ENCODE assay signal across 1 cellular context in genomic region chr17:38617967-38618760, GRCh38.
TF ChIP-seq lines count a peak whose summit lies in the region.

No MANE protein-coding gene starts in this region.

TF ChIP-seq in HepG2, 621 proteins besides CTCF, POLR2A, EP300 and RAD21 (continued from another document and continues in another):
- no peak for TF ChIP-seq RCOR2 (CRISPR knock-in tag; IDR thresholded peaks at IDR 0.05)
- TF ChIP-seq ZNF326 (CRISPR knock-in tag; IDR thresholded peaks at IDR 0.05; ENCODE audit: borderline replicate concordance): no peak
- TF ChIP-seq CEBPB (IDR thresholded peaks at IDR 0.05; ENCODE audit: borderline replicate concordance, low read depth, low read length): no peak
- 0 out of 2 replicates have a peak, but pooled peaks have one; percentile 66 for TF ChIP-seq BRD4 (CRISPR knock-in tag; IDR thresholded peaks at IDR 0.05)
- no peak for TF ChIP-seq ZFP82 (CRISPR knock-in tag; IDR thresholded peaks at IDR 0.05; ENCODE audit: borderline replicate concordance)
- no peak for TF ChIP-seq ZNF143 (CRISPR knock-in tag; IDR thresholded peaks at IDR 0.05)
- TF ChIP-seq MNT (IDR thresholded peaks at IDR 0.05): peak; percentile 69
- TF ChIP-seq HOXA5 (CRISPR knock-in tag; IDR thresholded peaks at IDR 0.05): no peak
- TF ChIP-seq, protein P1, sequence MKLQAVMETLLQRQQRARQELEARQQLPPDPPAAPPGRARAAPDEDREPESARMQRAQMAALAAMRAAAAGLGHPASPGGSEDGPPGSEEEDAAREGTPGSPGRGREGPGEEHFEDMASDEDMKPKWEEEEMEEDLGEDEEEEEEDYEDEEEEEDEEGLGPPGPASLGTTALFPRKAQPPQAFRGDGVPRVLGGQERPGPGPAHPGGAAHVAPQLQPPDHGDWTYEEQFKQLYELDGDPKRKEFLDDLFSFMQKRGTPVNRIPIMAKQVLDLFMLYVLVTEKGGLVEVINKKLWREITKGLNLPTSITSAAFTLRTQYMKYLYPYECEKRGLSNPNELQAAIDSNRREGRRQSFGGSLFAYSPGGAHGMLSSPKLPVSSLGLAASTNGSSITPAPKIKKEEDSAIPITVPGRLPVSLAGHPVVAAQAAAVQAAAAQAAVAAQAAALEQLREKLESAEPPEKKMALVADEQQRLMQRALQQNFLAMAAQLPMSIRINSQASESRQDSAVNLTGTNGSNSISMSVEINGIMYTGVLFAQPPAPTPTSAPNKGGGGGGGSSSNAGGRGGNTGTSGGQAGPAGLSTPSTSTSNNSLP (IDR thresholded peaks at IDR 0.05; ENCODE audit: low read depth, low read length): no peak
- no peak for TF ChIP-seq MXD3 (CRISPR knock-in tag; IDR thresholded peaks at IDR 0.05)
- TF ChIP-seq, protein P2, sequence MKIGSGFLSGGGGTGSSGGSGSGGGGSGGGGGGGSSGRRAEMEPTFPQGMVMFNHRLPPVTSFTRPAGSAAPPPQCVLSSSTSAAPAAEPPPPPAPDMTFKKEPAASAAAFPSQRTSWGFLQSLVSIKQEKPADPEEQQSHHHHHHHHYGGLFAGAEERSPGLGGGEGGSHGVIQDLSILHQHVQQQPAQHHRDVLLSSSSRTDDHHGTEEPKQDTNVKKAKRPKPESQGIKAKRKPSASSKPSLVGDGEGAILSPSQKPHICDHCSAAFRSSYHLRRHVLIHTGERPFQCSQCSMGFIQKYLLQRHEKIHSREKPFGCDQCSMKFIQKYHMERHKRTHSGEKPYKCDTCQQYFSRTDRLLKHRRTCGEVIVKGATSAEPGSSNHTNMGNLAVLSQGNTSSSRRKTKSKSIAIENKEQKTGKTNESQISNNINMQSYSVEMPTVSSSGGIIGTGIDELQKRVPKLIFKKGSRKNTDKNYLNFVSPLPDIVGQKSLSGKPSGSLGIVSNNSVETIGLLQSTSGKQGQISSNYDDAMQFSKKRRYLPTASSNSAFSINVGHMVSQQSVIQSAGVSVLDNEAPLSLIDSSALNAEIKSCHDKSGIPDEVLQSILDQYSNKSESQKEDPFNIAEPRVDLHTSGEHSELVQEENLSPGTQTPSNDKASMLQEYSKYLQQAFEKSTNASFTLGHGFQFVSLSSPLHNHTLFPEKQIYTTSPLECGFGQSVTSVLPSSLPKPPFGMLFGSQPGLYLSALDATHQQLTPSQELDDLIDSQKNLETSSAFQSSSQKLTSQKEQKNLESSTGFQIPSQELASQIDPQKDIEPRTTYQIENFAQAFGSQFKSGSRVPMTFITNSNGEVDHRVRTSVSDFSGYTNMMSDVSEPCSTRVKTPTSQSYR (CRISPR knock-in tag; IDR thresholded peaks at IDR 0.05; ENCODE audit: borderline replicate concordance): peak; percentile 75; the same call in 1 of the 2 replicates
- no peak for TF ChIP-seq ZNF33B (CRISPR knock-in tag; IDR thresholded peaks at IDR 0.05)
- TF ChIP-seq CEBPG (CRISPR knock-in tag; IDR thresholded peaks at IDR 0.05): peak; percentile 45; the same call in 1 of the 2 replicates
- no peak for TF ChIP-seq ZNF20 (CRISPR knock-in tag; IDR thresholded peaks at IDR 0.05)
- TF ChIP-seq, protein P3, sequence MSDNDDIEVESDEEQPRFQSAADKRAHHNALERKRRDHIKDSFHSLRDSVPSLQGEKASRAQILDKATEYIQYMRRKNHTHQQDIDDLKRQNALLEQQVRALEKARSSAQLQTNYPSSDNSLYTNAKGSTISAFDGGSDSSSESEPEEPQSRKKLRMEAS (IDR thresholded peaks at IDR 0.05): peak; percentile 93
- no peak for TF ChIP-seq CHCHD3 (CRISPR knock-in tag; IDR thresholded peaks at IDR 0.05)
- no peak for TF ChIP-seq U2AF2 (IDR thresholded peaks at IDR 0.05; ENCODE audit: low read depth, low read length)
- TF ChIP-seq ZNF792 (CRISPR knock-in tag; IDR thresholded peaks at IDR 0.05): no peak; the same call in 1 of the 2 replicates
- 0 out of 2 replicates have a peak, but pooled peaks have one; percentile 43 for TF ChIP-seq ZNF782 (CRISPR knock-in tag; IDR thresholded peaks at IDR 0.05; ENCODE audit: borderline replicate concordance)
- no peak for TF ChIP-seq GPBP1L1 (CRISPR knock-in tag; IDR thresholded peaks at IDR 0.05)
- no peak for TF ChIP-seq CENPT (CRISPR knock-in tag; IDR thresholded peaks at IDR 0.05; ENCODE audit: low read depth)
- TF ChIP-seq, protein P4, sequence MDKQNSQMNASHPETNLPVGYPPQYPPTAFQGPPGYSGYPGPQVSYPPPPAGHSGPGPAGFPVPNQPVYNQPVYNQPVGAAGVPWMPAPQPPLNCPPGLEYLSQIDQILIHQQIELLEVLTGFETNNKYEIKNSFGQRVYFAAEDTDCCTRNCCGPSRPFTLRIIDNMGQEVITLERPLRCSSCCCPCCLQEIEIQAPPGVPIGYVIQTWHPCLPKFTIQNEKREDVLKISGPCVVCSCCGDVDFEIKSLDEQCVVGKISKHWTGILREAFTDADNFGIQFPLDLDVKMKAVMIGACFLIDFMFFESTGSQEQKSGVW (CRISPR knock-in tag; IDR thresholded peaks at IDR 0.05; ENCODE audit: borderline replicate concordance): no peak
- TF ChIP-seq ZNF512B (CRISPR knock-in tag; IDR thresholded peaks at IDR 0.05; ENCODE audit: borderline replicate concordance): no peak
- no peak for TF ChIP-seq KLF11 (CRISPR knock-in tag; IDR thresholded peaks at IDR 0.05)
- TF ChIP-seq, protein P5, sequence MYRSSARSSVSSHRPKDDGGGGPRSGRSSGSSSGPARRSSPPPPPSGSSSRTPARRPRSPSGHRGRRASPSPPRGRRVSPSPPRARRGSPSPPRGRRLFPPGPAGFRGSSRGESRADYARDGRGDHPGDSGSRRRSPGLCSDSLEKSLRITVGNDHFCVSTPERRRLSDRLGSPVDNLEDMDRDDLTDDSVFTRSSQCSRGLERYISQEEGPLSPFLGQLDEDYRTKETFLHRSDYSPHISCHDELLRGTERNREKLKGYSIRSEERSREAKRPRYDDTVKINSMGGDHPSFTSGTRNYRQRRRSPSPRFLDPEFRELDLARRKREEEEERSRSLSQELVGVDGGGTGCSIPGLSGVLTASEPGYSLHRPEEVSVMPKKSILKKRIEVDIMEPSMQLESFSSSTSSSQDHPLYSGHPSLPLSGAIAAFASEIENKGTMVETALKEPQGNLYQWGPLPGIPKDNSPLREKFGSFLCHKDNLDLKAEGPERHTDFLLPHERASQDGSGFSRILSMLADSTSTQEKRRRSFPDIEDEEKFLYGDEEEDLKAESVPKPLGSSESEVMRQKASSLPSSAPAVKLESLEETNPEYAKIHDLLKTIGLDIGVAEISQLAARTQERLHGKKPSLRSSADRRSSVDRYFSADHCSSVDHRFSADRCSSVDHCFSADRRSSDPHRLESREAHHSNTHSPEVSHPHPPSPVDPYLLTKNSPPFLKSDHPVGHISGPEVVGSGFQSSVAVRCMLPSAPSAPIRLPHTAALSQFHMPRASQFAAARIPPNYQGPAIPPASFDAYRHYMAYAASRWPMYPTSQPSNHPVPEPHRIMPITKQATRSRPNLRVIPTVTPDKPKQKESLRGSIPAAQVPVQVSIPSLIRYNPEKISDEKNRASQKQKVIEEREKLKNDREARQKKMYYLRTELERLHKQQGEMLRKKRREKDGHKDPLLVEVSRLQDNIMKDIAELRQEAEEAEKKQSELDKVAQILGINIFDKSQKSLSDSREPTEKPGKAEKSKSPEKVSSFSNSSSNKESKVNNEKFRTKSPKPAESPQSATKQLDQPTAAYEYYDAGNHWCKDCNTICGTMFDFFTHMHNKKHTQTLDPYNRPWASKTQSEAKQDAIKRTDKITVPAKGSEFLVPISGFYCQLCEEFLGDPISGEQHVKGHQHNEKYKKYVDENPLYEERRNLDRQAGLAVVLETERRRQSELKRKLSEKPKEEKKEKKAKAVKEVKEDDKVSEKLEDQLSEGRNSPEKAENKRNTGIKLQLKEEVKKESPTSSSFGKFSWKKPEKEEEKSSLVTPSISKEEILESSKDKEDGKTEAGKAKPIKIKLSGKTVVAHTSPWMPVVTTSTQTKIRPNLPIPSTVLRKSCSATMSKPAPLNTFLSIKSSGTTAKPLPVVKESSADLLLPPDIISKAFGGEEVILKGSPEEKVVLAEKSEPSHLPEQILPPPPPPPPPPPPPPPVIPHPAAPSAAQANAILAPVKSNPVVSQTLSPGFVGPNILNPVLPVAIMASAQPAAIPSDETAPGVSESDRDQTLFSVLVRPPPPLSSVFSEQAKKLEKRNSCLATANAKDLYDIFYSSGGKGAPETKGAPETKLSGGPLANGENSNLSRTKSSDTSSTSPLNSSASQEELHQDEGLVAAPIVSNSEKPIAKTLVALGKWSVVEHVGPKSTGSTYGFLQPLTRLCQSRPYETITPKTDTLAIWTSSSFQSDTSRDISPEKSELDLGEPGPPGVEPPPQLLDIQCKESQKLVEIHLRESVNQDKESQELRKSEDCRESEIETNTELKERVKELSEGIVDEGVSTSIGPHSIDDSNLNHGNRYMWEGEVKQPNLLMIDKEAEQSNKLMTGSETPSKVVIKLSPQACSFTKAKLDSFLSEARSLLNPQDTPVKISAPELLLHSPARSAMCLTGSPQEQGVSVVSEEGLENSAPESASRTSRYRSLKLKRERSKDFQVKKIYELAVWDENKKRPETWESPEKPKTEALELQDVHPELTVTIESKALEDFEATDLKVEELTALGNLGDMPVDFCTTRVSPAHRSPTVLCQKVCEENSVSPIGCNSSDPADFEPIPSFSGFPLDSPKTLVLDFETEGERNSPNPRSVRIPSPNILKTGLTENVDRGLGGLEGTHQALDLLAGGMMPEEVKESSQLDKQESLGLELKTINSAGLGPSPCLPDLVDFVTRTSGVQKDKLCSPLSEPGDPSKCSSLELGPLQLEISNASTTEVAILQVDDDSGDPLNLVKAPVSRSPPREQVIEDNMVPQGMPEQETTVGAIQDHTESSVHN (CRISPR knock-in tag; IDR thresholded peaks at IDR 0.05): peak; percentile 74; the same call in 1 of the 2 replicates
- TF ChIP-seq ZNF224 (CRISPR knock-in tag; IDR thresholded peaks at IDR 0.05): no peak
- peak; percentile 83 for TF ChIP-seq NR2F6 (IDR thresholded peaks at IDR 0.05)
- peak; percentile 92 for TF ChIP-seq NR2F6 (CRISPR knock-in tag; IDR thresholded peaks at IDR 0.05)
- no peak for TF ChIP-seq ZFP36L2 (CRISPR knock-in tag; IDR thresholded peaks at IDR 0.05)
- TF ChIP-seq ZMYM2 (CRISPR knock-in tag; IDR thresholded peaks at IDR 0.05): 0 out of 2 replicates have a peak, but pooled peaks have one; percentile 23
- TF ChIP-seq, protein P6, sequence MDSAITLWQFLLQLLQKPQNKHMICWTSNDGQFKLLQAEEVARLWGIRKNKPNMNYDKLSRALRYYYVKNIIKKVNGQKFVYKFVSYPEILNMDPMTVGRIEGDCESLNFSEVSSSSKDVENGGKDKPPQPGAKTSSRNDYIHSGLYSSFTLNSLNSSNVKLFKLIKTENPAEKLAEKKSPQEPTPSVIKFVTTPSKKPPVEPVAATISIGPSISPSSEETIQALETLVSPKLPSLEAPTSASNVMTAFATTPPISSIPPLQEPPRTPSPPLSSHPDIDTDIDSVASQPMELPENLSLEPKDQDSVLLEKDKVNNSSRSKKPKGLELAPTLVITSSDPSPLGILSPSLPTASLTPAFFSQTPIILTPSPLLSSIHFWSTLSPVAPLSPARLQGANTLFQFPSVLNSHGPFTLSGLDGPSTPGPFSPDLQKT (CRISPR knock-in tag; IDR thresholded peaks at IDR 0.05; ENCODE audit: borderline replicate concordance): no peak
- TF ChIP-seq ZNF24 (IDR thresholded peaks at IDR 0.05): no peak
- TF ChIP-seq MIER2 (CRISPR knock-in tag; IDR thresholded peaks at IDR 0.05): no peak
- TF ChIP-seq ZNF256 (CRISPR knock-in tag; conservative IDR thresholded peaks at IDR 0.05): no peak
- peak; percentile 22 for TF ChIP-seq SKI (IDR thresholded peaks at IDR 0.05; ENCODE audit: partially characterized antibody)
- no peak for TF ChIP-seq ZNF501 (CRISPR knock-in tag; IDR thresholded peaks at IDR 0.05)
- no peak for TF ChIP-seq KDM5A (IDR thresholded peaks at IDR 0.05; ENCODE audit: borderline replicate concordance, low read length)
- peak; percentile 83; the same call in 1 of the 2 replicates for TF ChIP-seq PITX1 (CRISPR knock-in tag; IDR thresholded peaks at IDR 0.05)
